Comparison of ENCODE assay signal across 1 cellular context in the genomic region with DNA sequence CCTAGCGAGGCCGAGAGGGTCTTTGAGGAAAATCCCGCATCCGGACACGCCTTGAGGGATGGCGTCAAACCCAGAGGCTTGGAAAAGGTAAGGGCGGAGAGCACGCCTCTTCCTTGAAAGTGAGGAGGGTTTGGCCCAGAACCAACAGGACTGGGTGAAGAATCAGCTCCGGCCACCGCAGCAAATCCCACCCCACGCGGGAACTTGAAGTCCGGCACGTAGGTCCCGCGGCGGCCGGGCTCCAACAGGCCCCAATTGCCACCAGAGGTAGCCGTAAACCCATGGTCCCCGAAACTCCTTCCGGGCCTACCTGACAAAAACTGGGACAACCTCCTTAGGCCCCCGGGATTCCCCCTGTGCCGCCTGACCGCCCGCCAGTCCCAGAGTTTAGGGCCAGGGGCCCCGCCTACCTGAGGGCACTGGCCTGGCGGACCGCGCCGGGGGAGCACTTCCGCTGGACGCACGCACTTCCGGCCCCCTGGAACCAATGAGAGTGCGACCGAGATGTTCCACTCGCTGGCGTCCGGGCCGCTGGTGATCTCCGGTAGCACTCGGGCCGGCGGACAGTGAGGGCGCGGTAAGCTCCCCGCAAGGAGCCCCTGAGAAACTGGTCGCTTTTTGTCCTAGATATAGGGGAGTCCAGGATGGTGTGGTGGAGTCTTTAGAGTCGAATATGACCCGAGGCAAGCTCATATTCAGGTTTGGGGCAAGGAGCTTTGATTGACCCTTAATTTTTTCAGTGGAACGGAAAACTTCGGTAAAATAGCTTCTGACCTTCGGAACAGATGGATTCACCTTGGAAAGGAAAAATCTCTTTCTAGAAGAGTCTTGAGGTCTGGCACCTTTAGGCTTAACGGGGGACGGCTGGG.
TF ChIP-seq lines count a peak whose summit lies in the region.

Gene LZIC (minus strand): TSS at position 453 of the 869 bp plus-strand sequence. CDS start 6,772 bp downstream, outside the sequence.
Gene NMNAT1 (plus strand): TSS at position 537 of the 869 bp plus-strand sequence. CDS start 28,599 bp downstream, outside the sequence.

TF ChIP-seq in HepG2, 621 proteins besides CTCF, POLR2A, EP300 and RAD21 (continued from another document and continues in another):
- TF ChIP-seq, protein P1, sequence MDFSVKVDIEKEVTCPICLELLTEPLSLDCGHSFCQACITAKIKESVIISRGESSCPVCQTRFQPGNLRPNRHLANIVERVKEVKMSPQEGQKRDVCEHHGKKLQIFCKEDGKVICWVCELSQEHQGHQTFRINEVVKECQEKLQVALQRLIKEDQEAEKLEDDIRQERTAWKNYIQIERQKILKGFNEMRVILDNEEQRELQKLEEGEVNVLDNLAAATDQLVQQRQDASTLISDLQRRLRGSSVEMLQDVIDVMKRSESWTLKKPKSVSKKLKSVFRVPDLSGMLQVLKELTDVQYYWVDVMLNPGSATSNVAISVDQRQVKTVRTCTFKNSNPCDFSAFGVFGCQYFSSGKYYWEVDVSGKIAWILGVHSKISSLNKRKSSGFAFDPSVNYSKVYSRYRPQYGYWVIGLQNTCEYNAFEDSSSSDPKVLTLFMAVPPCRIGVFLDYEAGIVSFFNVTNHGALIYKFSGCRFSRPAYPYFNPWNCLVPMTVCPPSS (IDR thresholded peaks at IDR 0.05): no peak
- TF ChIP-seq ZNF607 (CRISPR knock-in tag; IDR thresholded peaks at IDR 0.05; ENCODE audit: borderline replicate concordance): 0 out of 2 replicates have a peak, but pooled peaks have one; percentile 67
- TF ChIP-seq, protein P2, sequence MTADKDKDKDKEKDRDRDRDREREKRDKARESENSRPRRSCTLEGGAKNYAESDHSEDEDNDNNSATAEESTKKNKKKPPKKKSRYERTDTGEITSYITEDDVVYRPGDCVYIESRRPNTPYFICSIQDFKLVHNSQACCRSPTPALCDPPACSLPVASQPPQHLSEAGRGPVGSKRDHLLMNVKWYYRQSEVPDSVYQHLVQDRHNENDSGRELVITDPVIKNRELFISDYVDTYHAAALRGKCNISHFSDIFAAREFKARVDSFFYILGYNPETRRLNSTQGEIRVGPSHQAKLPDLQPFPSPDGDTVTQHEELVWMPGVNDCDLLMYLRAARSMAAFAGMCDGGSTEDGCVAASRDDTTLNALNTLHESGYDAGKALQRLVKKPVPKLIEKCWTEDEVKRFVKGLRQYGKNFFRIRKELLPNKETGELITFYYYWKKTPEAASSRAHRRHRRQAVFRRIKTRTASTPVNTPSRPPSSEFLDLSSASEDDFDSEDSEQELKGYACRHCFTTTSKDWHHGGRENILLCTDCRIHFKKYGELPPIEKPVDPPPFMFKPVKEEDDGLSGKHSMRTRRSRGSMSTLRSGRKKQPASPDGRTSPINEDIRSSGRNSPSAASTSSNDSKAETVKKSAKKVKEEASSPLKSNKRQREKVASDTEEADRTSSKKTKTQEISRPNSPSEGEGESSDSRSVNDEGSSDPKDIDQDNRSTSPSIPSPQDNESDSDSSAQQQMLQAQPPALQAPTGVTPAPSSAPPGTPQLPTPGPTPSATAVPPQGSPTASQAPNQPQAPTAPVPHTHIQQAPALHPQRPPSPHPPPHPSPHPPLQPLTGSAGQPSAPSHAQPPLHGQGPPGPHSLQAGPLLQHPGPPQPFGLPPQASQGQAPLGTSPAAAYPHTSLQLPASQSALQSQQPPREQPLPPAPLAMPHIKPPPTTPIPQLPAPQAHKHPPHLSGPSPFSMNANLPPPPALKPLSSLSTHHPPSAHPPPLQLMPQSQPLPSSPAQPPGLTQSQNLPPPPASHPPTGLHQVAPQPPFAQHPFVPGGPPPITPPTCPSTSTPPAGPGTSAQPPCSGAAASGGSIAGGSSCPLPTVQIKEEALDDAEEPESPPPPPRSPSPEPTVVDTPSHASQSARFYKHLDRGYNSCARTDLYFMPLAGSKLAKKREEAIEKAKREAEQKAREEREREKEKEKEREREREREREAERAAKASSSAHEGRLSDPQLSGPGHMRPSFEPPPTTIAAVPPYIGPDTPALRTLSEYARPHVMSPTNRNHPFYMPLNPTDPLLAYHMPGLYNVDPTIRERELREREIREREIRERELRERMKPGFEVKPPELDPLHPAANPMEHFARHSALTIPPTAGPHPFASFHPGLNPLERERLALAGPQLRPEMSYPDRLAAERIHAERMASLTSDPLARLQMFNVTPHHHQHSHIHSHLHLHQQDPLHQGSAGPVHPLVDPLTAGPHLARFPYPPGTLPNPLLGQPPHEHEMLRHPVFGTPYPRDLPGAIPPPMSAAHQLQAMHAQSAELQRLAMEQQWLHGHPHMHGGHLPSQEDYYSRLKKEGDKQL (CRISPR knock-in tag; IDR thresholded peaks at IDR 0.05; ENCODE audit: low read depth): peak; percentile 23; the same call in 1 of the 2 replicates
- TF ChIP-seq ZNF224 (CRISPR knock-in tag; IDR thresholded peaks at IDR 0.05): no peak; the same call in 1 of the 2 replicates
- TF ChIP-seq RAD51 (IDR thresholded peaks at IDR 0.05; ENCODE audit: borderline replicate concordance): no peak
- TF ChIP-seq, protein P3, sequence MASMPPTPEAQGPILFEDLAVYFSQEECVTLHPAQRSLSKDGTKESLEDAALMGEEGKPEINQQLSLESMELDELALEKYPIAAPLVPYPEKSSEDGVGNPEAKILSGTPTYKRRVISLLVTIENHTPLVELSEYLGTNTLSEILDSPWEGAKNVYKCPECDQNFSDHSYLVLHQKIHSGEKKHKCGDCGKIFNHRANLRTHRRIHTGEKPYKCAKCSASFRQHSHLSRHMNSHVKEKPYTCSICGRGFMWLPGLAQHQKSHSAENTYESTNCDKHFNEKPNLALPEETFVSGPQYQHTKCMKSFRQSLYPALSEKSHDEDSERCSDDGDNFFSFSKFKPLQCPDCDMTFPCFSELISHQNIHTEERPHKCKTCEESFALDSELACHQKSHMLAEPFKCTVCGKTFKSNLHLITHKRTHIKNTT (CRISPR knock-in tag; IDR thresholded peaks at IDR 0.05): no peak
- peak; percentile 57; the same call in 1 of the 2 replicates for TF ChIP-seq DZIP1 (CRISPR knock-in tag; IDR thresholded peaks at IDR 0.05)
- 0 out of 2 replicates have a peak, but pooled peaks have one; percentile 22 for TF ChIP-seq ZFP37 (CRISPR knock-in tag; IDR thresholded peaks at IDR 0.05; ENCODE audit: borderline replicate concordance)
- TF ChIP-seq YEATS4 (CRISPR knock-in tag; IDR thresholded peaks at IDR 0.05; ENCODE audit: borderline replicate concordance): peak; percentile 93
- peak; percentile 95 for TF ChIP-seq ZNF574 (CRISPR knock-in tag; IDR thresholded peaks at IDR 0.05)
- no peak; the same call in 1 of the 2 replicates for TF ChIP-seq ZNF124 (CRISPR knock-in tag; IDR thresholded peaks at IDR 0.05)
- no peak for TF ChIP-seq PCBP2 (optimal IDR thresholded peaks at IDR 0.05; ENCODE audit: low read depth, low read length, poor library complexity, severe bottlenecking)
- TF ChIP-seq ZNF816 (CRISPR knock-in tag; IDR thresholded peaks at IDR 0.05; ENCODE audit: borderline replicate concordance): no peak; the same call in 1 of the 2 replicates
- TF ChIP-seq TP53 (CRISPR knock-in tag; conservative IDR thresholded peaks at IDR 0.05): peak; percentile 71; the same call in 1 of the 2 replicates
- TF ChIP-seq ARNT (IDR thresholded peaks at IDR 0.05): no peak
- TF ChIP-seq, protein P4, sequence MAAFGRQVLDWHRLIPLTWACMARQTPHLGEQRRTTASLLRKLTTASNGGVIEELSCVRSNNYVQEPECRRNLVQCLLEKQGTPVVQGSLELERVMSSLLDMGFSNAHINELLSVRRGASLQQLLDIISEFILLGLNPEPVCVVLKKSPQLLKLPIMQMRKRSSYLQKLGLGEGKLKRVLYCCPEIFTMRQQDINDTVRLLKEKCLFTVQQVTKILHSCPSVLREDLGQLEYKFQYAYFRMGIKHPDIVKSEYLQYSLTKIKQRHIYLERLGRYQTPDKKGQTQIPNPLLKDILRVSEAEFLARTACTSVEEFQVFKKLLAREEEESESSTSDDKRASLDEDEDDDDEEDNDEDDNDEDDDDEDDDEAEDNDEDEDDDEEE (CRISPR knock-in tag; IDR thresholded peaks at IDR 0.05): peak; percentile 32; the same call in 1 of the 2 replicates
- TF ChIP-seq SMYD3 (CRISPR knock-in tag; IDR thresholded peaks at IDR 0.05): no peak
- peak; percentile 80 for TF ChIP-seq TGIF2 (CRISPR knock-in tag; IDR thresholded peaks at IDR 0.05)
- TF ChIP-seq BRF2 (CRISPR knock-in tag; IDR thresholded peaks at IDR 0.05): peak; percentile 76
- TF ChIP-seq ZIK1 (CRISPR knock-in tag; IDR thresholded peaks at IDR 0.05; ENCODE audit: borderline replicate concordance, low read depth): no peak
- TF ChIP-seq ZNF652 (CRISPR knock-in tag; IDR thresholded peaks at IDR 0.05; ENCODE audit: borderline replicate concordance, low read depth): no peak
- TF ChIP-seq NKX3-1 (CRISPR knock-in tag; IDR thresholded peaks at IDR 0.05): peak; percentile 84
- TF ChIP-seq TRIM24 (CRISPR knock-in tag; IDR thresholded peaks at IDR 0.05): no peak
- TF ChIP-seq RFXAP (CRISPR knock-in tag; IDR thresholded peaks at IDR 0.05; ENCODE audit: borderline replicate concordance): peak; percentile 90
- TF ChIP-seq ZEB1 (IDR thresholded peaks at IDR 0.05; ENCODE audit: insufficient replicate concordance, low read depth): peak; percentile 77
- peak; percentile 79 for TF ChIP-seq ZNF350 (CRISPR knock-in tag; IDR thresholded peaks at IDR 0.05; ENCODE audit: borderline replicate concordance, low read depth)
- TF ChIP-seq CC2D1A (CRISPR knock-in tag; IDR thresholded peaks at IDR 0.05): no peak
- no peak for TF ChIP-seq ZNF354B (CRISPR knock-in tag; IDR thresholded peaks at IDR 0.05)
- TF ChIP-seq ZNF800 (CRISPR knock-in tag; IDR thresholded peaks at IDR 0.05): no peak
- TF ChIP-seq GZF1 (CRISPR knock-in tag; IDR thresholded peaks at IDR 0.05): peak; percentile 76; the same call in 1 of the 2 replicates
- no peak for TF ChIP-seq LBX2 (CRISPR knock-in tag; IDR thresholded peaks at IDR 0.05; ENCODE audit: borderline replicate concordance)
- TF ChIP-seq KAT8 (CRISPR knock-in tag; IDR thresholded peaks at IDR 0.05): peak; percentile 98
- peak; percentile 70 for TF ChIP-seq ZNF614 (CRISPR knock-in tag; IDR thresholded peaks at IDR 0.05; ENCODE audit: borderline replicate concordance)
- TF ChIP-seq FOXA1 (IDR thresholded peaks at IDR 0.05): no peak
- no peak for TF ChIP-seq FOXA1 (CRISPR knock-in tag; IDR thresholded peaks at IDR 0.05)
- no peak; the same call in 1 of the 2 replicates for TF ChIP-seq ZNF460 (CRISPR knock-in tag; IDR thresholded peaks at IDR 0.05; ENCODE audit: borderline replicate concordance)
- TF ChIP-seq ZKSCAN5 (CRISPR knock-in tag; IDR thresholded peaks at IDR 0.05): 0 out of 2 replicates have a peak, but pooled peaks have one; percentile 55
